Comparison of ENCODE assay signal across 1 cellular context in the genomic region with DNA sequence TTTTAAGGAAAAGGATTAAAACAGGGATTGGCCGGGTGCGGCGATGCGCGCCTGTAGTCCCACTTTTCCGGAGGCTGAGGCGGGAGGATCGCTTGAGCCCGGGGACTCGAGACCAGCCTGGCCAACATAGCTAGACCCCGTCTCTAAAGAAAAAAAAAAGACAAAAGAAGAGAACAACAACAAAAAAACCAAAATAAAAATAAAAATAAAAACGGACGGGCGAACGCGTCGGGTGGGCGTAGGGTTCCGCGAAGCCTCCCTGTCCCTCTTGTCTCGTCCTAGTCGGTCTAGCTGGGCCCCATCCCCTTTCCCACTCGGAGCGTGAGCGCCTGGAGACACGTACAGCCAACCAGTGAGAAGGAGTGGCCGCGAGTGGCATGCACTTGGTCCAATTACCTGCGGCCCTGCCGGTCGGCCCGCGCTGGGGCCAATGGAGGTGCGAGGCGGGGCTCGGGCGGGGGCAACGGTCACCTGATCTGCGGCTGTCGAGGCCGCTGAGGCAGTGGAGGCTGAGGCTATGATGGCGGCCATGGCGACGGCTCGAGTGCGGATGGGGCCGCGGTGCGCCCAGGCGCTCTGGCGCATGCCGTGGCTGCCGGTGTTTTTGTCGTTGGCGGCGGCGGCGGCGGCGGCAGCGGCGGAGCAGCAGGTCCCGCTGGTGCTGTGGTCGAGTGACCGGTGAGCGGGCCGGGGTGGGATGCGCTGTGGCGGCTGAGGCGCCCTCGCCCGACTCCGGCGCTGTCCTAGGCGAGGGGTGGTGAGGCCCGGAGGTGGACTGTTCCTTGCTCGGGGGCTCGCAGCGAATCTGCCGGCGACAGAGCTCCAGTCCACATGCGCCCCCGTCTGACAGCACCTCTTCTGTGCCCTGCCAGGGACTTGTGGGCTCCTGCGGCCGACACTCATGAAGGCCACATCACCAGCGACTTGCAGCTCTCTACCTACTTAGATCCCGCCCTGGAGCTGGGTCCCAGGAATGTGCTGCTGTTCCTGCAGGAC.
A peak's percentile ranks its signal among the peaks of the same experiment; 100 is the strongest.
TF ChIP-seq lines count a peak whose summit lies in the region.

A gene with protein sequence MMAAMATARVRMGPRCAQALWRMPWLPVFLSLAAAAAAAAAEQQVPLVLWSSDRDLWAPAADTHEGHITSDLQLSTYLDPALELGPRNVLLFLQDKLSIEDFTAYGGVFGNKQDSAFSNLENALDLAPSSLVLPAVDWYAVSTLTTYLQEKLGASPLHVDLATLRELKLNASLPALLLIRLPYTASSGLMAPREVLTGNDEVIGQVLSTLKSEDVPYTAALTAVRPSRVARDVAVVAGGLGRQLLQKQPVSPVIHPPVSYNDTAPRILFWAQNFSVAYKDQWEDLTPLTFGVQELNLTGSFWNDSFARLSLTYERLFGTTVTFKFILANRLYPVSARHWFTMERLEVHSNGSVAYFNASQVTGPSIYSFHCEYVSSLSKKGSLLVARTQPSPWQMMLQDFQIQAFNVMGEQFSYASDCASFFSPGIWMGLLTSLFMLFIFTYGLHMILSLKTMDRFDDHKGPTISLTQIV (plus strand): TSS at position 502 of the 996 bp plus-strand sequence. CDS start 16 bp downstream, at position 518.

TF ChIP-seq in HepG2, 621 proteins besides CTCF, POLR2A, EP300 and RAD21 (continued from another document and continues in another):
- TF ChIP-seq, protein P1, sequence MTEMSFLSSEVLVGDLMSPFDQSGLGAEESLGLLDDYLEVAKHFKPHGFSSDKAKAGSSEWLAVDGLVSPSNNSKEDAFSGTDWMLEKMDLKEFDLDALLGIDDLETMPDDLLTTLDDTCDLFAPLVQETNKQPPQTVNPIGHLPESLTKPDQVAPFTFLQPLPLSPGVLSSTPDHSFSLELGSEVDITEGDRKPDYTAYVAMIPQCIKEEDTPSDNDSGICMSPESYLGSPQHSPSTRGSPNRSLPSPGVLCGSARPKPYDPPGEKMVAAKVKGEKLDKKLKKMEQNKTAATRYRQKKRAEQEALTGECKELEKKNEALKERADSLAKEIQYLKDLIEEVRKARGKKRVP (CRISPR knock-in tag; IDR thresholded peaks at IDR 0.05) = no peak
- TF ChIP-seq NCOA1 (CRISPR knock-in tag; IDR thresholded peaks at IDR 0.05) = no peak
- TF ChIP-seq, protein P2, sequence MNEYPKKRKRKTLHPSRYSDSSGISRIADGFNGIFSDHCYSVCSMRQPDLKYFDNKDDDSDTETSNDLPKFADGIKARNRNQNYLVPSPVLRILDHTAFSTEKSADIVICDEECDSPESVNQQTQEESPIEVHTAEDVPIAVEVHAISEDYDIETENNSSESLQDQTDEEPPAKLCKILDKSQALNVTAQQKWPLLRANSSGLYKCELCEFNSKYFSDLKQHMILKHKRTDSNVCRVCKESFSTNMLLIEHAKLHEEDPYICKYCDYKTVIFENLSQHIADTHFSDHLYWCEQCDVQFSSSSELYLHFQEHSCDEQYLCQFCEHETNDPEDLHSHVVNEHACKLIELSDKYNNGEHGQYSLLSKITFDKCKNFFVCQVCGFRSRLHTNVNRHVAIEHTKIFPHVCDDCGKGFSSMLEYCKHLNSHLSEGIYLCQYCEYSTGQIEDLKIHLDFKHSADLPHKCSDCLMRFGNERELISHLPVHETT (CRISPR knock-in tag; conservative IDR thresholded peaks at IDR 0.05) = no peak
- TF ChIP-seq SUZ12 (IDR thresholded peaks at IDR 0.05; ENCODE audit: low read depth, low read length) = no peak
- TF ChIP-seq AHR (CRISPR knock-in tag; IDR thresholded peaks at IDR 0.05) = no peak
- TF ChIP-seq ZNF703 (CRISPR knock-in tag; IDR thresholded peaks at IDR 0.05; ENCODE audit: borderline replicate concordance) = no peak
- TF ChIP-seq, protein P3, sequence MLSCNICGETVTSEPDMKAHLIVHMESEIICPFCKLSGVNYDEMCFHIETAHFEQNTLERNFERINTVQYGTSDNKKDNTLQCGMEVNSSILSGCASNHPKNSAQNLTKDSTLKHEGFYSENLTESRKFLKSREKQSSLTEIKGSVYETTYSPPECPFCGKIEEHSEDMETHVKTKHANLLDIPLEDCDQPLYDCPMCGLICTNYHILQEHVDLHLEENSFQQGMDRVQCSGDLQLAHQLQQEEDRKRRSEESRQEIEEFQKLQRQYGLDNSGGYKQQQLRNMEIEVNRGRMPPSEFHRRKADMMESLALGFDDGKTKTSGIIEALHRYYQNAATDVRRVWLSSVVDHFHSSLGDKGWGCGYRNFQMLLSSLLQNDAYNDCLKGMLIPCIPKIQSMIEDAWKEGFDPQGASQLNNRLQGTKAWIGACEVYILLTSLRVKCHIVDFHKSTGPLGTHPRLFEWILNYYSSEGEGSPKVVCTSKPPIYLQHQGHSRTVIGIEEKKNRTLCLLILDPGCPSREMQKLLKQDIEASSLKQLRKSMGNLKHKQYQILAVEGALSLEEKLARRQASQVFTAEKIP (CRISPR knock-in tag; IDR thresholded peaks at IDR 0.05; ENCODE audit: borderline replicate concordance) = no peak
- 0 out of 2 replicates have a peak, but pooled peaks have one; percentile 43 for TF ChIP-seq BHLHE40 (IDR thresholded peaks at IDR 0.05; ENCODE audit: low read length)
- no peak for TF ChIP-seq ZFP36L2 (CRISPR knock-in tag; IDR thresholded peaks at IDR 0.05)
- TF ChIP-seq ZNF660 (CRISPR knock-in tag; IDR thresholded peaks at IDR 0.05; ENCODE audit: borderline replicate concordance, low read depth) = no peak
- no peak for TF ChIP-seq REPIN1 (CRISPR knock-in tag; IDR thresholded peaks at IDR 0.05; ENCODE audit: borderline replicate concordance, low read depth)
- peak; percentile 87; the same call in 1 of the 2 replicates for TF ChIP-seq ZC3H13 (CRISPR knock-in tag; IDR thresholded peaks at IDR 0.05)
- TF ChIP-seq, protein P4, sequence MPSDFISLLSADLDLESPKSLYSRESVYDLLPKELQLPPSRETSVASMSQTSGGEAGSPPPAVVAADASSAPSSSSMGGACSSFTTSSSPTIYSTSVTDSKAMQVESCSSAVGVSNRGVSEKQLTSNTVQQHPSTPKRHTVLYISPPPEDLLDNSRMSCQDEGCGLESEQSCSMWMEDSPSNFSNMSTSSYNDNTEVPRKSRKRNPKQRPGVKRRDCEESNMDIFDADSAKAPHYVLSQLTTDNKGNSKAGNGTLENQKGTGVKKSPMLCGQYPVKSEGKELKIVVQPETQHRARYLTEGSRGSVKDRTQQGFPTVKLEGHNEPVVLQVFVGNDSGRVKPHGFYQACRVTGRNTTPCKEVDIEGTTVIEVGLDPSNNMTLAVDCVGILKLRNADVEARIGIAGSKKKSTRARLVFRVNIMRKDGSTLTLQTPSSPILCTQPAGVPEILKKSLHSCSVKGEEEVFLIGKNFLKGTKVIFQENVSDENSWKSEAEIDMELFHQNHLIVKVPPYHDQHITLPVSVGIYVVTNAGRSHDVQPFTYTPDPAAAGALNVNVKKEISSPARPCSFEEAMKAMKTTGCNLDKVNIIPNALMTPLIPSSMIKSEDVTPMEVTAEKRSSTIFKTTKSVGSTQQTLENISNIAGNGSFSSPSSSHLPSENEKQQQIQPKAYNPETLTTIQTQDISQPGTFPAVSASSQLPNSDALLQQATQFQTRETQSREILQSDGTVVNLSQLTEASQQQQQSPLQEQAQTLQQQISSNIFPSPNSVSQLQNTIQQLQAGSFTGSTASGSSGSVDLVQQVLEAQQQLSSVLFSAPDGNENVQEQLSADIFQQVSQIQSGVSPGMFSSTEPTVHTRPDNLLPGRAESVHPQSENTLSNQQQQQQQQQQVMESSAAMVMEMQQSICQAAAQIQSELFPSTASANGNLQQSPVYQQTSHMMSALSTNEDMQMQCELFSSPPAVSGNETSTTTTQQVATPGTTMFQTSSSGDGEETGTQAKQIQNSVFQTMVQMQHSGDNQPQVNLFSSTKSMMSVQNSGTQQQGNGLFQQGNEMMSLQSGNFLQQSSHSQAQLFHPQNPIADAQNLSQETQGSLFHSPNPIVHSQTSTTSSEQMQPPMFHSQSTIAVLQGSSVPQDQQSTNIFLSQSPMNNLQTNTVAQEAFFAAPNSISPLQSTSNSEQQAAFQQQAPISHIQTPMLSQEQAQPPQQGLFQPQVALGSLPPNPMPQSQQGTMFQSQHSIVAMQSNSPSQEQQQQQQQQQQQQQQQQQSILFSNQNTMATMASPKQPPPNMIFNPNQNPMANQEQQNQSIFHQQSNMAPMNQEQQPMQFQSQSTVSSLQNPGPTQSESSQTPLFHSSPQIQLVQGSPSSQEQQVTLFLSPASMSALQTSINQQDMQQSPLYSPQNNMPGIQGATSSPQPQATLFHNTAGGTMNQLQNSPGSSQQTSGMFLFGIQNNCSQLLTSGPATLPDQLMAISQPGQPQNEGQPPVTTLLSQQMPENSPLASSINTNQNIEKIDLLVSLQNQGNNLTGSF (CRISPR knock-in tag; IDR thresholded peaks at IDR 0.05) = no peak
- peak; percentile 85 for TF ChIP-seq SAP130 (CRISPR knock-in tag; IDR thresholded peaks at IDR 0.05; ENCODE audit: low read depth)
- TF ChIP-seq RBM22 (optimal IDR thresholded peaks at IDR 0.05; ENCODE audit: low read length) = no peak
- TF ChIP-seq MIER3 (CRISPR knock-in tag; IDR thresholded peaks at IDR 0.05; ENCODE audit: borderline replicate concordance) = no peak
- TF ChIP-seq RXRB (CRISPR knock-in tag; IDR thresholded peaks at IDR 0.05; ENCODE audit: borderline replicate concordance) = no peak
- peak; percentile 74 for TF ChIP-seq PHF20 (CRISPR knock-in tag; IDR thresholded peaks at IDR 0.05)
- TF ChIP-seq HOXA9 (CRISPR knock-in tag; IDR thresholded peaks at IDR 0.05; ENCODE audit: borderline replicate concordance) = no peak
- TF ChIP-seq, protein P5, sequence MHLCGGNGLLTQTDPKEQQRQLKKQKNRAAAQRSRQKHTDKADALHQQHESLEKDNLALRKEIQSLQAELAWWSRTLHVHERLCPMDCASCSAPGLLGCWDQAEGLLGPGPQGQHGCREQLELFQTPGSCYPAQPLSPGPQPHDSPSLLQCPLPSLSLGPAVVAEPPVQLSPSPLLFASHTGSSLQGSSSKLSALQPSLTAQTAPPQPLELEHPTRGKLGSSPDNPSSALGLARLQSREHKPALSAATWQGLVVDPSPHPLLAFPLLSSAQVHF (CRISPR knock-in tag; IDR thresholded peaks at IDR 0.05) = no peak
- TF ChIP-seq, protein P6, sequence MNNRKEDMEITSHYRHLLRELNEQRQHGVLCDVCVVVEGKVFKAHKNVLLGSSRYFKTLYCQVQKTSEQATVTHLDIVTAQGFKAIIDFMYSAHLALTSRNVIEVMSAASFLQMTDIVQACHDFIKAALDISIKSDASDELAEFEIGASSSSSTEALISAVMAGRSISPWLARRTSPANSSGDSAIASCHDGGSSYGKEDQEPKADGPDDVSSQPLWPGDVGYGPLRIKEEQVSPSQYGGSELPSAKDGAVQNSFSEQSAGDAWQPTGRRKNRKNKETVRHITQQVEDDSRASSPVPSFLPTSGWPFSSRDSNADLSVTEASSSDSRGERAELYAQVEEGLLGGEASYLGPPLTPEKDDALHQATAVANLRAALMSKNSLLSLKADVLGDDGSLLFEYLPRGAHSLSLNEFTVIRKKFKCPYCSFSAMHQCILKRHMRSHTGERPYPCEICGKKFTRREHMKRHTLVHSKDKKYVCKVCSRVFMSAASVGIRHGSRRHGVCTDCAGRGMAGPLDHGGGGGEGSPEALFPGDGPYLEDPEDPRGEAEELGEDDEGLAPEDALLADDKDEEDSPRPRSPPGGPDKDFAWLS (CRISPR knock-in tag; IDR thresholded peaks at IDR 0.05; ENCODE audit: borderline replicate concordance) = no peak
- TF ChIP-seq THYN1 (CRISPR knock-in tag; IDR thresholded peaks at IDR 0.05; ENCODE audit: borderline replicate concordance, low read depth) = no peak
- no peak for TF ChIP-seq ZNF543 (CRISPR knock-in tag; IDR thresholded peaks at IDR 0.05)
- TF ChIP-seq RXRA (CRISPR knock-in tag; IDR thresholded peaks at IDR 0.05) = peak; percentile 29; the same call in 1 of the 2 replicates
- TF ChIP-seq ZSCAN29 (CRISPR knock-in tag; conservative IDR thresholded peaks at IDR 0.05) = no peak
- TF ChIP-seq NFKB2 (CRISPR knock-in tag; IDR thresholded peaks at IDR 0.05; ENCODE audit: borderline replicate concordance) = no peak
- no peak for TF ChIP-seq ZNF737 (CRISPR knock-in tag; IDR thresholded peaks at IDR 0.05; ENCODE audit: borderline replicate concordance)
- TF ChIP-seq ZNF563 (CRISPR knock-in tag; IDR thresholded peaks at IDR 0.05) = no peak
- TF ChIP-seq IKZF4 (CRISPR knock-in tag; IDR thresholded peaks at IDR 0.05; ENCODE audit: borderline replicate concordance, low read depth, not compliant biosample characterization) = no peak
- TF ChIP-seq MAFK (conservative IDR thresholded peaks at IDR 0.05 in 1 of 2, IDR thresholded peaks at IDR 0.05 in 1 of 2; ENCODE audit: low read length in 2 of 2) = no peak
- no peak for TF ChIP-seq MAFF (IDR thresholded peaks at IDR 0.05; ENCODE audit: low read depth, low read length)
- no peak for TF ChIP-seq ZNF749 (CRISPR knock-in tag; IDR thresholded peaks at IDR 0.05; ENCODE audit: borderline replicate concordance)
- TF ChIP-seq ZNF292 (CRISPR knock-in tag; IDR thresholded peaks at IDR 0.05; ENCODE audit: borderline replicate concordance, low read depth) = no peak
- no peak for TF ChIP-seq SIN3B (IDR thresholded peaks at IDR 0.05; ENCODE audit: low read length)
- TF ChIP-seq SMAD3 (CRISPR knock-in tag; IDR thresholded peaks at IDR 0.05) = no peak
- TF ChIP-seq ZNF354B (CRISPR knock-in tag; IDR thresholded peaks at IDR 0.05) = no peak
- no peak for TF ChIP-seq ZFP36 (IDR thresholded peaks at IDR 0.05; ENCODE audit: borderline replicate concordance, low read depth, low read length, partially characterized antibody)
- TF ChIP-seq, protein P7, sequence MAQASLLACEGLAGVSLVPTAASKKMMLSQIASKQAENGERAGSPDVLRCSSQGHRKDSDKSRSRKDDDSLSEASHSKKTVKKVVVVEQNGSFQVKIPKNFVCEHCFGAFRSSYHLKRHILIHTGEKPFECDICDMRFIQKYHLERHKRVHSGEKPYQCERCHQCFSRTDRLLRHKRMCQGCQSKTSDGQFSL (CRISPR knock-in tag; IDR thresholded peaks at IDR 0.05) = no peak
- TF ChIP-seq ASH2L (IDR thresholded peaks at IDR 0.05; ENCODE audit: insufficient read length, low read depth, low read length) = peak; percentile 71
- 0 out of 2 replicates have a peak, but pooled peaks have one; percentile 35 for TF ChIP-seq KMT2B (CRISPR knock-in tag; IDR thresholded peaks at IDR 0.05)
- no peak for TF ChIP-seq JARID2 (CRISPR knock-in tag; IDR thresholded peaks at IDR 0.05; ENCODE audit: insufficient replicate concordance)
- TF ChIP-seq ZFP1 (CRISPR knock-in tag; IDR thresholded peaks at IDR 0.05) = no peak
- TF ChIP-seq ZNF614 (CRISPR knock-in tag; IDR thresholded peaks at IDR 0.05; ENCODE audit: borderline replicate concordance) = no peak
- no peak for TF ChIP-seq ZKSCAN8 (CRISPR knock-in tag; IDR thresholded peaks at IDR 0.05; ENCODE audit: borderline replicate concordance)
- no peak for TF ChIP-seq FOXA3 (CRISPR knock-in tag; IDR thresholded peaks at IDR 0.05)
- TF ChIP-seq REXO4 (CRISPR knock-in tag; IDR thresholded peaks at IDR 0.05; ENCODE audit: borderline replicate concordance) = no peak
- no peak for TF ChIP-seq TP53 (CRISPR knock-in tag; conservative IDR thresholded peaks at IDR 0.05)
- TF ChIP-seq JUND (CRISPR knock-in tag; IDR thresholded peaks at IDR 0.05) = no peak
